ENCODE assay signal across 20 cellular contexts in the genomic region with DNA sequence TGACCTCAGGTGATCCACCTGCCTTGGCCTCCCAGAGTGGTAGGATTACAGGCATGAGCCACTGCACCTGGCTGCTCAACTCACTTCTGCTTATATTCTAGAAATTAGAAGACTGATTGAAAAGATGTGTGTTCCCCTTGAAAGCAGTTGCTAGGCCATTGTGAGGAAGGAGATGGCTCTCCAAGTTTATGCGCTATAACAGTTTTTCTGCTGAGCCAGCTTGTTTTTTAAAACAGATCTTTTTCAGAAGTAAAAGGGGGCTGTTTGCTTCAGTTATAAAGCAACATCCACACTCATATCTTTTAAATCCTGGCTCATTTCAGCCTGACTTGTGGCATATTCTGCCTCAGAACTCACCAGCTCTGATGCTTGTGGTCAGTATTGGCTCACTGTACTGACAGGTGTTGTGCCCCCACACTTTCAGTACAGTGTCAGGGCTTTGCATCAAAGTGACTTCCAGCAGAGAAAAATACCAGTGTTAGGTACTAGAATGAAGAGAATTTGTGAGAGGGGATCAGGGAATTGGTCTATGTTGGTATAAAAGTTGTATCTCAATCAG.
"Had no signal": no experiment of that assay in that cellular context is flagged by ENCODE, and none has a peak within 500 bp of the region (broad histone marks: within the 10 kb centered on the region; RNA-seq: fewer than 3 reads in every experiment).

No MANE protein-coding gene starts in this region.

- H3K4me3 ChIP-seq: cardiac muscle cell, mucosa of descending colon, skin epidermis, upper lobe of right lung had no signal

- H3K9me3 ChIP-seq: mucosa of descending colon, SK-N-SH, upper lobe of right lung had no signal

- H2AFZ ChIP-seq: parathyroid adenoma had no signal

- H3K27ac Mint-ChIP-seq: stimulated activated naive CD8-positive, alpha-beta T cell treated with anti-CD3 and anti-CD28 coated beads, Interleukin-15, Interleukin-2, amounts not matched to agents 100 ng/mL and 50 ng/mL, for 24 hours; T-cell had no signal

- H3K4me1 ChIP-seq: parathyroid adenoma, upper lobe of right lung had no signal

- H3K79me2 ChIP-seq: parathyroid adenoma had no signal

- DNase-seq: activated CD4-positive, alpha-beta T cell treated with anti-CD3 and anti-CD28 coated beads for 4 hours; activated naive CD4-positive, alpha-beta T cell; foreskin melanocyte; head of caudate nucleus; kidney glomerular epithelial cell; left ventricle myocardium superior; mucosa of descending colon; naive thymus-derived CD8-positive, alpha-beta T cell; SK-N-SH; stimulated activated CD4-positive, alpha-beta T cell treated with anti-CD3 and anti-CD28 coated beads, Interleukin-4, amount 100 ng/mL, for 4 hours; stimulated activated CD8-positive, alpha-beta memory T cell treated with anti-CD3 and anti-CD28 coated beads, Interleukin-4, amount 100 ng/mL, for 48 hours; T-cell; T1000; upper lobe of right lung had no signal

- H3K9ac ChIP-seq: parathyroid adenoma, SK-N-SH had no signal

- H3K9me3 Mint-ChIP-seq: memory B cell; stimulated activated naive CD8-positive, alpha-beta T cell treated with anti-CD3 and anti-CD28 coated beads, Interleukin-15, Interleukin-2, amounts not matched to agents 100 ng/mL and 50 ng/mL, for 24 hours; T-cell had no signal

- H3K27me3 ChIP-seq: cardiac muscle cell, upper lobe of right lung had no signal

- H3K4me3 Mint-ChIP-seq: memory B cell; naive thymus-derived CD8-positive, alpha-beta T cell; stimulated activated naive CD8-positive, alpha-beta T cell treated with anti-CD3 and anti-CD28 coated beads, Interleukin-15, Interleukin-2, amounts not matched to agents 100 ng/mL and 50 ng/mL, for 24 hours; T-cell had no signal

- H3K27ac ChIP-seq: cardiac muscle cell, epithelial cell of prostate, parathyroid adenoma, skin epidermis, upper lobe of right lung had no signal

- ATAC-seq: left ventricle myocardium superior; mucosa of descending colon; naive thymus-derived CD8-positive, alpha-beta T cell; T-cell; upper lobe of right lung had no signal

- H3K4me2 ChIP-seq: SK-N-SH had no signal
